In the genomic region with DNA sequence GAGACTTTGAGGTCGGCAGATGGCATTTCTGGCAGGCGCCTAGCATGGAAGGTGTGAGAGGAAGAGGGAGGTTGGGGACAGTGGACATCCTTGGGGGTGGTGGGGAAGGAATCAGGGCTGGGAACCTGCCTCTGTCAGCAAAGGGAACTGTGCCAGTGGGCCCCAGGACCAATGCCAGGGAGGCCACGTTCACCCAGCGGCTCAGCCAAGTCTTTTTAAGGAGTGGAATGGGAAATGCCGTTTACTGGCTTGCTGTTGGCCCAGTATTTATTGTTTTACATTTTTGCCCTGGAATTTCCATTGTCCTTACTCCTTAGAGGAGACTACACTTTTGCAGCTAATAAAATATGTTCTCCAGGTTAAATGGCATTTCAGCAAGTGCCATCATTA, we compare ENCODE assay signal across 15 cellular contexts.
A peak's percentile ranks its signal among the peaks of the same experiment; 100 is the strongest.
DNase-seq lines count a peak whose midpoint lies in the region; ATAC-seq and TF ChIP-seq lines count a peak whose summit lies in the region.
"Had no signal": no experiment of that assay in that cellular context is flagged by ENCODE, and none has a peak within 500 bp of the region (broad histone marks: within the 10 kb centered on the region; RNA-seq: fewer than 3 reads in every experiment).

No MANE protein-coding gene starts in this region.

- H3K4me3 Mint-ChIP-seq in nephron progenitor cell = peak overlapping the region; percentile 36
- no peak overlapping the region for H3K4me3 Mint-ChIP-seq in CD8-positive, alpha-beta memory T cell
- H3K4me3 Mint-ChIP-seq: activated CD8-positive, alpha-beta T cell treated with anti-CD3 and anti-CD28 coated beads, Interleukin-2, amount 10 ng/mL, durations not matched to agents 7 days and 5 days; naive B cell had no signal

- H3K4me3 ChIP-seq in right atrium auricular region (no peak overlapping the region), esophagus muscularis mucosa (no peak overlapping the region)
- H3K4me3 ChIP-seq in CD8-positive, alpha-beta memory T cell (ENCODE audit: low read length) = no peak overlapping the region
- H3K4me3 ChIP-seq: K562 had no signal

- WGBS in esophagus muscularis mucosa = 43% methylated on average over 5 of the region's 5 CpGs

- H3K27me3 ChIP-seq in right atrium auricular region = no peaks in the 10 kb centered on the region
- H3K27me3 ChIP-seq in esophagus muscularis mucosa = no peaks in the 10 kb centered on the region
- H3K27me3 ChIP-seq in CD8-positive, alpha-beta memory T cell (ENCODE audit: insufficient read depth, low read length, poor library complexity, severe bottlenecking) = no peaks in the 10 kb centered on the region

- DNase-seq in Right ventricle myocardium superior = peak; percentile 72
- DNase-seq in right atrium auricular region (ENCODE audit: low spot score) = no peak
- no peak for DNase-seq in esophagus muscularis mucosa (ENCODE audit: extremely low spot score)
- DNase-seq in nephron progenitor cell = no peak
- no peak for DNase-seq in CD8-positive, alpha-beta memory T cell
- DNase-seq: activated CD8-positive, alpha-beta T cell treated with anti-CD3 and anti-CD28 coated beads, Interleukin-2, amount 10 ng/mL, durations not matched to agents 7 days and 5 days; activated effector memory CD4-positive, alpha-beta T cell treated with anti-CD3 and anti-CD28 coated beads, Interleukin-2, amount 50 U/mL, for 16 hours; naive B cell; NCI-H1436; stimulated activated CD4-positive, alpha-beta T cell treated with anti-CD3 and anti-CD28 coated beads, Interleukin-4, amount 100 ng/mL, for 24 hours had no signal

- no peaks in the 10 kb centered on the region for H3K27me3 Mint-ChIP-seq in nephron progenitor cell (ENCODE audit: low read depth, poor library complexity)
- H3K27me3 Mint-ChIP-seq in CD8-positive, alpha-beta memory T cell = peaks cover 16 to 46% of the 10 kb centered on the region in 2 donors

- peak overlapping the region in 1 of 2 donors; percentile 50 for H3K27ac ChIP-seq in right atrium auricular region
- H3K27ac ChIP-seq in esophagus muscularis mucosa (replicated peaks in 1 of 4) = peak overlapping the region; percentile 82 to 93 (median 87)
- no peak overlapping the region for H3K27ac ChIP-seq in CD8-positive, alpha-beta memory T cell (ENCODE audit: low read depth, low read length)

- POLR2A ChIA-PET in CD8-positive, alpha-beta memory T cell (lab: Charles Lee) = no interaction called here

- no peak overlapping the region for H3K27ac Mint-ChIP-seq in nephron progenitor cell
- H3K27ac Mint-ChIP-seq in CD8-positive, alpha-beta memory T cell = no peak overlapping the region
- H3K27ac Mint-ChIP-seq: activated CD8-positive, alpha-beta T cell treated with anti-CD3 and anti-CD28 coated beads, Interleukin-2, amount 10 ng/mL, durations not matched to agents 7 days and 5 days; naive B cell had no signal

- TF ChIP-seq CTCF in right atrium auricular region (IDR thresholded peaks at IDR 0.05) (no peak), esophagus muscularis mucosa (IDR thresholded peaks at IDR 0.05) (no peak), nephron progenitor cell (IDR thresholded peaks at IDR 0.05) (no peak)

- no peak for TF ChIP-seq EP300 in esophagus muscularis mucosa (IDR thresholded peaks at IDR 0.05)

- intact Hi-C loops in Right ventricle myocardium superior (cut with DNase I) = no loop called here
- intact Hi-C loops in esophagus muscularis mucosa (cut with DNase I) = loop anchor here (5.0 kb wide), 1 partner anchor 37 kb away; no protein-coding TSS in a partner anchor

- TF ChIP-seq POLR2A in esophagus muscularis mucosa (IDR thresholded peaks at IDR 0.05; ENCODE audit: low read depth) = no peak

- peaks cover 23% of the 10 kb centered on the region for H3K4me1 Mint-ChIP-seq in nephron progenitor cell
- peaks cover 0 to 3% (median 0%) of the 10 kb centered on the region in 3 donors for H3K4me1 Mint-ChIP-seq in CD8-positive, alpha-beta memory T cell

- H3K9me3 Mint-ChIP-seq in nephron progenitor cell = peaks cover 6% of the 10 kb centered on the region
- no peaks in the 10 kb centered on the region for H3K9me3 Mint-ChIP-seq in CD8-positive, alpha-beta memory T cell

- H3K36me3 Mint-ChIP-seq in nephron progenitor cell (ENCODE audit: low read depth) = no peaks in the 10 kb centered on the region
- peaks cover 0 to 4% (median 0%) of the 10 kb centered on the region in 3 donors for H3K36me3 Mint-ChIP-seq in CD8-positive, alpha-beta memory T cell

- peak; percentile 74 for ATAC-seq in Right ventricle myocardium superior (ENCODE audit: poor library complexity)
- ATAC-seq in GM19395 (IDR thresholded peaks at IDR 0.05; ENCODE audit: unreplicated experiment) = no peak
- no peak for ATAC-seq in HG02759 (IDR thresholded peaks at IDR 0.05; ENCODE audit: unreplicated experiment)
- ATAC-seq in HG02938 (IDR thresholded peaks at IDR 0.05; ENCODE audit: unreplicated experiment) = no peak
- ATAC-seq: activated CD8-positive, alpha-beta T cell treated with anti-CD3 and anti-CD28 coated beads, Interleukin-2, amount 10 ng/mL, durations not matched to agents 7 days and 5 days had no signal

- no peaks in the 10 kb centered on the region for H3K36me3 ChIP-seq in right atrium auricular region
- no peaks in the 10 kb centered on the region for H3K36me3 ChIP-seq in esophagus muscularis mucosa
- H3K36me3 ChIP-seq in CD8-positive, alpha-beta memory T cell (ENCODE audit: insufficient read depth, low read length) = no peaks in the 10 kb centered on the region

- CTCF ChIA-PET in CD8-positive, alpha-beta memory T cell (lab: Charles Lee) = interaction anchor here (0.6 kb wide), 1 partner anchor 147 kb away, joined by 3 read pairs; no protein-coding TSS in a partner anchor

- H3K4me1 ChIP-seq in right atrium auricular region (peaks cover 0 to 44% of the 10 kb centered on the region in 2 donors), esophagus muscularis mucosa (peaks cover 36 to 58% (median 48%) of the 10 kb centered on the region in 4 donors)
- H3K4me1 ChIP-seq in CD8-positive, alpha-beta memory T cell (ENCODE audit: insufficient read depth, low read length) = no peaks in the 10 kb centered on the region
- H3K4me1 ChIP-seq: Caco-2 had no signal

- no peaks in the 10 kb centered on the region for H3K9me3 ChIP-seq in right atrium auricular region
- H3K9me3 ChIP-seq in esophagus muscularis mucosa = no peaks in the 10 kb centered on the region
- no peaks in the 10 kb centered on the region for H3K9me3 ChIP-seq in CD8-positive, alpha-beta memory T cell (ENCODE audit: low read length)
- H3K9me3 ChIP-seq: Caco-2 had no signal
